ENCODE assay signal across 7 cellular contexts in the genomic region with DNA sequence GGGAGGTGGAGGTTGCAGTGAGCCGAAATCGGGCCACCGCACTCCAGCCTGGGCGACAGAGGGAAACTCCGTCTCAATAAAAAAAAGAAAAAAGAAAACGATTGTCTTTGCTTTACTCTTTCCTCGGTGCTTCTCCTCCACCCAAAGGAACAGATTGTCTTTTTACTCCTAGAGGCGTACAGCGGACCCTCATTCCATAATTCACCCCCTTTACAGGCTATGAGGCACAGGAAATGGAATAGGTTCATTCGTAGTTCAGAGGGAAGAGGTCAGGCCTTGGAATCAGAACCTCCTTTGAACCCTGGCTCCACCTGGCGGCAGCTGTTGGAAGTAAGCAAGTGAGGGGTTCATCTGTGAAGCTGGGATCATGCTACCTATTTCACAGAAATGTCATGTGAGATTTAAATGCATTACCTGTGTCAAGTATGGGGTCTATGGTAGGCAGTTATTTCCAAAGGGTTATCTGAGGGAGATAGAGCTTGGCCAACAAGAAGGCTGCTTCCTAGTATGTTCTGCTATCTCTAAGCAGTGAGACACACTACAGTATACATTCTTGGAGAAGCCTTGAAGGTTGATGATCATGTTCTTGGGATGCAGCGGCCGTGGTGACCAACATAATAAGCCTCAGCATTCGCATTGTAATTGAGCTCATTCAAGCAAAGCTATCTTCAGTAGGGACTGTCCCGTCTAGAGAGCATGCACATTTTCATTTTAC. TPM values are rescaled to one million over a fixed set of nuclear protein-coding genes. Genes with fewer than 3 reads are reported as not detected.
DNase-seq lines count a peak whose midpoint lies in the region; ATAC-seq and TF ChIP-seq lines count a peak whose summit lies in the region.

No MANE protein-coding gene starts in this region.

- H2AFZ ChIP-seq in SU-DHL-6 (ENCODE audit: low read depth, low read length, severe bottlenecking), result peak overlapping the region; percentile 64

- intact Hi-C loops in left cardiac atrium (cut with DNase I), result no loop called here

- H3K36me3 ChIP-seq in SU-DHL-6 (ENCODE audit: low read length), result no peaks in the 10 kb centered on the region

- ATAC-seq in left cardiac atrium, result peak; percentile 92 to 96
- ATAC-seq in GM19467 (IDR thresholded peaks at IDR 0.05; ENCODE audit: unreplicated experiment), result no peak

- H3K4me3 Mint-ChIP-seq in activated naive CD8-positive, alpha-beta T cell treated with anti-CD3 and anti-CD28 coated beads for 36 hours, result peak overlapping the region; percentile 54

- peaks cover 13% of the 10 kb centered on the region; the same call in 1 of the 2 replicates for H3F3A ChIP-seq in SU-DHL-6 (ENCODE audit: insufficient read depth)

- H3K27ac ChIP-seq in SU-DHL-6 (ENCODE audit: low read depth, low read length), result no peak overlapping the region

- H3K9me3 ChIP-seq in SU-DHL-6 (ENCODE audit: insufficient read depth, low read length), result no peaks in the 10 kb centered on the region

- DNase-seq in NCI-H1105 treated with DMSO at 0.1 percent for 48 hours (lab: John Stamatoyannopoulos, UW) (peak; percentile 67), left cardiac atrium (peak; percentile 85), renal cortical epithelial cell (ENCODE audit: low read depth) (peak; percentile 70)
- peak; percentile 84 for DNase-seq in activated naive CD8-positive, alpha-beta T cell treated with anti-CD3 and anti-CD28 coated beads for 36 hours

- no peak overlapping the region for H3K4me3 ChIP-seq in SU-DHL-6 (ENCODE audit: insufficient read depth, low read length, poor library complexity, severe bottlenecking)

- peaks cover under 1% of the 10 kb centered on the region for H3K27me3 Mint-ChIP-seq in activated naive CD8-positive, alpha-beta T cell treated with anti-CD3 and anti-CD28 coated beads for 36 hours

- TF ChIP-seq CTCF in GM12872 (IDR thresholded peaks at IDR 0.05; ENCODE audit: insufficient read depth, low read depth, low read length) (peak; percentile 95), SU-DHL-6 (IDR thresholded peaks at IDR 0.05; ENCODE audit: insufficient read depth, low read length, poor library complexity, severe bottlenecking) (peak; percentile 86)

- no peaks in the 10 kb centered on the region for H3K9me3 Mint-ChIP-seq in activated naive CD8-positive, alpha-beta T cell treated with anti-CD3 and anti-CD28 coated beads for 36 hours

- H3K4me2 ChIP-seq in SU-DHL-6 (ENCODE audit: low read depth, low read length, poor library complexity, severe bottlenecking), result peak overlapping the region; percentile 46

- peaks cover 9% of the 10 kb centered on the region for H3K4me1 Mint-ChIP-seq in activated naive CD8-positive, alpha-beta T cell treated with anti-CD3 and anti-CD28 coated beads for 36 hours

- no peaks in the 10 kb centered on the region for H4K20me1 ChIP-seq in SU-DHL-6 (ENCODE audit: low read depth, low read length)

- no peak overlapping the region for H3K9ac ChIP-seq in SU-DHL-6 (ENCODE audit: low read length)

- peaks cover under 1% of the 10 kb centered on the region for H3K36me3 Mint-ChIP-seq in activated naive CD8-positive, alpha-beta T cell treated with anti-CD3 and anti-CD28 coated beads for 36 hours

- no peaks in the 10 kb centered on the region for H3K27me3 ChIP-seq in SU-DHL-6 (ENCODE audit: low read length)

- no peaks in the 10 kb centered on the region for H3K79me2 ChIP-seq in SU-DHL-6 (ENCODE audit: insufficient read depth, low read length)

- peak overlapping the region; percentile 76 for H3K27ac Mint-ChIP-seq in activated naive CD8-positive, alpha-beta T cell treated with anti-CD3 and anti-CD28 coated beads for 36 hours

- no peaks in the 10 kb centered on the region for H3K9me2 ChIP-seq in SU-DHL-6 (replicated peaks; ENCODE audit: insufficient read depth, low read length)

RNA-seq across cellular contexts. Expression of a gene that starts 18.6 kb away (rescaled TPM):
- 10 to 100 TPM; 14.8 to 15.5 TPM for total RNA-seq in activated naive CD8-positive, alpha-beta T cell treated with anti-CD3 and anti-CD28 coated beads for 36 hours
- 1 to 10 TPM; 5.2 to 6.6 TPM for total RNA-seq in left cardiac atrium
- total RNA-seq in renal cortical epithelial cell, result 4.0 and 4.5 TPM in 2 replicates

RNA-seq across cellular contexts. Expression of a gene that starts 22.0 kb away (rescaled TPM):
- total RNA-seq in activated naive CD8-positive, alpha-beta T cell treated with anti-CD3 and anti-CD28 coated beads for 36 hours, result 10 to 100 TPM; 90.1 to 93.3 TPM
- total RNA-seq in left cardiac atrium (10 to 100 TPM; 23.7 to 24.0 TPM), renal cortical epithelial cell (6.3 and 10.0 TPM in 2 replicates)

RNA-seq across cellular contexts. Expression of a gene that starts 29.4 kb away (rescaled TPM):
- total RNA-seq in activated naive CD8-positive, alpha-beta T cell treated with anti-CD3 and anti-CD28 coated beads for 36 hours, result 10 to 100 TPM; 92.8 to 94.5 TPM
- 10 to 100 TPM; 29.5 to 37.2 TPM for total RNA-seq in left cardiac atrium
- 7.5 and 20.6 TPM in 2 replicates for total RNA-seq in renal cortical epithelial cell

RNA-seq across cellular contexts. Expression of a gene that starts 43.3 kb away (rescaled TPM):
- total RNA-seq in activated naive CD8-positive, alpha-beta T cell treated with anti-CD3 and anti-CD28 coated beads for 36 hours, result 1 to 10 TPM; 6.4 to 7.8 TPM
- total RNA-seq in left cardiac atrium (1 to 10 TPM; 8.2 to 9.8 TPM), renal cortical epithelial cell (3.5 and 9.1 TPM in 2 replicates)

RNA-seq across cellular contexts. Expression of a gene that starts 57.3 kb away (rescaled TPM):
- total RNA-seq in activated naive CD8-positive, alpha-beta T cell treated with anti-CD3 and anti-CD28 coated beads for 36 hours, result 1 to 10 TPM; 7.1 to 7.6 TPM
- total RNA-seq in left cardiac atrium (10 to 100 TPM in 1 of 2 donors, 1 to 10 TPM in 1; 7.9 to 12.5 TPM), renal cortical epithelial cell (5.3 and 7.1 TPM in 2 replicates)
